8 cellular contexts compared by ENCODE assay signal in genomic region chr4:85747871-85748491, GRCh38.
DNase-seq lines count a peak whose midpoint lies in the region; ATAC-seq, FAIRE-seq and TF ChIP-seq lines count a peak whose summit lies in the region.

No MANE protein-coding gene starts in this region.

- FAIRE-seq in kidney (lab: Jason Lieb, UNC), result peak; percentile 93

- no peak for TF ChIP-seq POLR2A in breast epithelium (IDR thresholded peaks at IDR 0.05)
- no peak for TF ChIP-seq POLR2A in tibial nerve (IDR thresholded peaks at IDR 0.05)

- intact Hi-C loops in breast epithelium (cut with DNase I; ENCODE audit: low total_unique reads) (no loop called here), kidney (cut with DNase I) (loop anchor here (5.0 kb wide), 1 partner anchor 601 kb away; no protein-coding TSS in a partner anchor)

- TF ChIP-seq CTCF in breast epithelium (IDR thresholded peaks at IDR 0.05), result peak; percentile 57 to 64 (median 63)
- TF ChIP-seq CTCF in kidney (IDR thresholded peaks at IDR 0.05; ENCODE audit: borderline replicate concordance, extremely low read depth, insufficient read depth), result peak; percentile 83
- TF ChIP-seq CTCF in tibial nerve (IDR thresholded peaks at IDR 0.05), result peak; percentile 76 to 83 (median 80)

- no peaks in the 10 kb centered on the region for H3K9me3 ChIP-seq in breast epithelium
- no peaks in the 10 kb centered on the region for H3K9me3 ChIP-seq in kidney (ENCODE audit: control insufficient read depth in 1 of 2, low read length in 2 of 2)
- H3K9me3 ChIP-seq in tibial nerve, result no peaks in the 10 kb centered on the region

- DNase-seq in GDM1 (lab: John Stamatoyannopoulos, UW), result peak; percentile 34
- peak; percentile 11 for DNase-seq in HuH-7 (ENCODE audit: low spot score)
- peak; percentile 44 for DNase-seq in NCI-H82 treated with DMSO at 0.1 percent for 48 hours (lab: John Stamatoyannopoulos, UW; ENCODE audit: unreplicated experiment)
- DNase-seq in breast epithelium (ENCODE audit: low spot score in 2 of 2), result no peak
- DNase-seq in kidney, result no peak
- DNase-seq in tibial nerve (ENCODE audit: low spot score in 2 of 2), result peak in 1 of 2 donors; percentile 64
- no peak for DNase-seq in activated naive CD4-positive, alpha-beta T cell treated with Interleukin-2 at 50 U/mL for 16 hours

- H3K4me3 ChIP-seq in breast epithelium, result no peak overlapping the region
- H3K4me3 ChIP-seq in kidney (ENCODE audit: low read length in 2 of 2), result no peak overlapping the region
- no peak overlapping the region for H3K4me3 ChIP-seq in tibial nerve

- WGBS in tibial nerve, 2 donors, result 30 to 36% methylated on average over 3 of the region's 3 CpGs

- H3K27ac ChIP-seq in breast epithelium, result no peak overlapping the region
- H3K27ac ChIP-seq in kidney (ENCODE audit: low read depth in 2 of 2, low read length in 2 of 2), result no peak overlapping the region
- H3K27ac ChIP-seq in tibial nerve, result peak overlapping the region in 2 of 4 donors; percentile 25 to 45

- H3K9ac ChIP-seq in kidney (ENCODE audit: low read length in 2 of 2), result no peak overlapping the region

- H3K27me3 ChIP-seq in breast epithelium (no peaks in the 10 kb centered on the region), tibial nerve (no peaks in the 10 kb centered on the region)

- no peaks in the 10 kb centered on the region for H3K4me1 ChIP-seq in breast epithelium
- no peaks in the 10 kb centered on the region for H3K4me1 ChIP-seq in kidney (ENCODE audit: control insufficient read depth in 1 of 2, insufficient read depth in 1 of 2, low read depth in 1 of 2, low read length in 2 of 2)
- H3K4me1 ChIP-seq in tibial nerve, result peaks cover 0 to 32% (median 9%) of the 10 kb centered on the region in 4 donors

- TF ChIP-seq EP300 in tibial nerve (IDR thresholded peaks at IDR 0.05), result peak in 1 of 2 donors; percentile 12

- H3K36me3 ChIP-seq in breast epithelium (no peaks in the 10 kb centered on the region), kidney (ENCODE audit: control insufficient read depth in 1 of 2, insufficient read depth in 2 of 2, low read length in 2 of 2) (no peaks in the 10 kb centered on the region), tibial nerve (no peaks in the 10 kb centered on the region)

- peak; percentile 70 for ATAC-seq in GM21576 (IDR thresholded peaks at IDR 0.05; ENCODE audit: unreplicated experiment)

Comparison
In these comparisons a context has a peak if more than half of its experiments do, and no peak if none do; other contexts are left out.
1. DNase-seq: peak in GDM1 (single experiment), HuH-7 (single experiment) and NCI-H82 treated with DMSO at 0.1 percent for 48 hours (single experiment); none in breast epithelium (0 of 2), kidney (single experiment) and activated naive CD4-positive, alpha-beta T cell treated with Interleukin-2 at 50 U/mL for 16 hours (single experiment).
2. Peak in every context shown above with its lines, with median percentiles within 50 percentile points of each other: CTCF ChIP-seq.